ENCODE assay signal across 33 cellular contexts in genomic region chr6:91716361-91716760, GRCh38.
"Had no signal": no experiment of that assay in that cellular context is flagged by ENCODE, and none has a peak within 500 bp of the region (broad histone marks: within the 10 kb centered on the region; RNA-seq: fewer than 3 reads in every experiment).

No MANE protein-coding gene starts in this region.

- DNase-seq: dermis blood vessel endothelial cell; effector memory CD4-positive, alpha-beta T cell; foreskin keratinocyte; glutamatergic neuron; heart right ventricle; hippocampal formation; immature natural killer cell; mesenchymal stem cell; mucosa of descending colon; naive B cell; stimulated activated CD4-positive, alpha-beta T cell treated with anti-CD3 and anti-CD28 coated beads, Interleukin-12 subunit alpha, Interleukin-12 subunit beta, amount 100 ng/mL, for 4 hours; stimulated activated CD4-positive, alpha-beta T cell treated with anti-CD3 and anti-CD28 coated beads, Interleukin-1b, Interleukin-23, amount 100 ng/mL, for 48 hours; stimulated activated CD4-positive, alpha-beta T cell treated with anti-CD3 and anti-CD28 coated beads, Interleukin-4, amount 100 ng/mL, for 1 hour; stimulated activated CD8-positive, alpha-beta memory T cell treated with anti-CD3 and anti-CD28 coated beads, Interleukin-4, amount 100 ng/mL, for 48 hours; stimulated activated naive CD4-positive, alpha-beta T cell; stimulated activated naive CD8-positive, alpha-beta T cell treated with anti-CD3 and anti-CD28 coated beads, Interleukin-15, amount 100 ng/mL, for 72 hours; thyroid gland; trophoblast cell had no signal

- H3K9ac ChIP-seq: parathyroid adenoma had no signal

- ATAC-seq: foreskin keratinocyte; gastroesophageal sphincter; heart right ventricle; left lobe of liver; mucosa of descending colon; natural killer cell treated with Interleukin-12 subunit alpha and Interleukin-12 subunit beta and Interleukin-15 and Interleukin-18, amount 100 ng/mL, for 72 hours; sciatic nerve; stimulated activated naive CD8-positive, alpha-beta T cell treated with anti-CD3 and anti-CD28 coated beads, Interleukin-15, amount 100 ng/mL, for 72 hours had no signal

- H3K36me3 ChIP-seq: esophagus muscularis mucosa, gastroesophageal sphincter, heart right ventricle, neutrophil, right atrium auricular region, suprapubic skin, thyroid gland, vagina had no signal

- H3K4me3 ChIP-seq: coronary artery, esophagus muscularis mucosa, gastroesophageal sphincter, heart right ventricle, lung, mucosa of descending colon, right atrium auricular region, smooth muscle cell, suprapubic skin, thyroid gland, vagina had no signal

- H3K4me2 ChIP-seq: smooth muscle cell had no signal

- H2AFZ ChIP-seq: parathyroid adenoma had no signal

- H3K27me3 ChIP-seq: esophagus muscularis mucosa, foreskin keratinocyte, gastroesophageal sphincter, heart right ventricle, neutrophil, right atrium auricular region, suprapubic skin, thyroid gland, vagina had no signal

- FAIRE-seq: endothelial cell of umbilical vein, keratinocyte had no signal

- H3K27ac ChIP-seq: coronary artery, esophagus muscularis mucosa, foreskin keratinocyte, gastroesophageal sphincter, heart right ventricle, neutrophil, parathyroid adenoma, right atrium auricular region, suprapubic skin, thyroid gland, vagina had no signal

- H3K9me3 ChIP-seq: esophagus muscularis mucosa, gastroesophageal sphincter, heart right ventricle, mucosa of descending colon, neutrophil, right atrium auricular region, suprapubic skin, thyroid gland, vagina had no signal

- H3K4me1 ChIP-seq: esophagus muscularis mucosa, foreskin keratinocyte, gastroesophageal sphincter, heart right ventricle, parathyroid adenoma, right atrium auricular region, suprapubic skin, thyroid gland, vagina had no signal

- H3K79me2 ChIP-seq: parathyroid adenoma had no signal
